Comparison of ENCODE assay signal across 27 cellular contexts in the genomic region with DNA sequence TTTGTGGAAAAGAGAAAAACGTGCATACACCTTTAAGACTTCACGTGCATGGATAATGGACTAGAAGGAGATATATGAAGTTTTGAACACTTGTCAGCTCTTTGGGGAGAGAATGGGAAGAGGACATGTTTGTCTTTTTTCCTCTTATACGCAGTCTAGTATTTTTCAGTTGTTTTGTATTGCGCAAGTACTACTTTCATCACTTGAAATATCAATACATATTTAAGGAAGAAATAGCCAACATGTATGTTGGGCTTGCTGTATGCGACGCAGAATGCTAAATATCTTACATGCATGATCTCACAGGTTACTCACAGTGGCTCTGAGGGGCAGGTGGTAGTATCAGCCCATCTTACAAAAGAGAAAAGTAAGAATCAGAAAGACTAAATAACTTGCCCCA.
A peak's percentile ranks its signal among the peaks of the same experiment; 100 is the strongest.
DNase-seq lines count a peak whose midpoint lies in the region; ATAC-seq and TF ChIP-seq lines count a peak whose summit lies in the region.
"Had no signal": no experiment of that assay in that cellular context is flagged by ENCODE, and none has a peak within 500 bp of the region (broad histone marks: within the 10 kb centered on the region; RNA-seq: fewer than 3 reads in every experiment).

No MANE protein-coding gene starts in this region.

- peak overlapping the region; percentile 69 for H3K4me3 ChIP-seq in OCI-LY1 (ENCODE audit: low read depth, low read length, poor library complexity, severe bottlenecking)
- peak overlapping the region in 1 of 3 donors; percentile 38 for H3K4me3 ChIP-seq in skeletal muscle tissue (ENCODE audit: low read length in 3 of 3)
- H3K4me3 ChIP-seq: ascending aorta, dorsolateral prefrontal cortex, HAP-1, right atrium auricular region had no signal

- TF ChIP-seq CTCF in OCI-LY1 (IDR thresholded peaks at IDR 0.05; ENCODE audit: low read length) (no peak), chondrocyte (IDR thresholded peaks at IDR 0.05) (no peak), HFFc6 (IDR thresholded peaks at IDR 0.05) (no peak)

- peak overlapping the region; percentile 99 for H3K27ac ChIP-seq in OCI-LY1 (ENCODE audit: low read depth, low read length, poor library complexity, severe bottlenecking)
- H3K27ac ChIP-seq in skeletal muscle tissue (ENCODE audit: low read depth, low read length): peak overlapping the region; percentile 93
- H3K27ac ChIP-seq: ascending aorta, dorsolateral prefrontal cortex had no signal

- H3K9me3 ChIP-seq in OCI-LY1 (ENCODE audit: low read length): no peaks in the 10 kb centered on the region
- no peaks in the 10 kb centered on the region for H3K9me3 ChIP-seq in skeletal muscle tissue (ENCODE audit: control insufficient read depth in 3 of 3, low read length in 3 of 3)
- H3K9me3 ChIP-seq: ascending aorta, HAP-1, right atrium auricular region had no signal

- H3K9ac ChIP-seq in OCI-LY1 (ENCODE audit: low read length): peak overlapping the region; percentile 94
- H3K9ac ChIP-seq in skeletal muscle tissue (ENCODE audit: low read depth in 1 of 3, low read length in 3 of 3): peak overlapping the region; percentile 14 to 69 (median 52)

- H3K4me1 Mint-ChIP-seq in chondrocyte (ENCODE audit: low read depth): peaks cover 41% of the 10 kb centered on the region
- peaks cover 67% of the 10 kb centered on the region for H3K4me1 Mint-ChIP-seq in HFFc6 (ENCODE audit: low read depth)

- ATAC-seq in GM18909 (IDR thresholded peaks at IDR 0.05; ENCODE audit: poor library complexity, unreplicated experiment): no peak
- ATAC-seq: activated CD4-positive, alpha-beta T cell treated with anti-CD3 and anti-CD28 coated beads for 36 hours had no signal

- H3F3A ChIP-seq in OCI-LY1 (ENCODE audit: insufficient read depth, low read length): peaks cover 17% of the 10 kb centered on the region; the same call in 1 of the 2 replicates

- H3K27me3 Mint-ChIP-seq in chondrocyte (ENCODE audit: low read depth) (no peaks in the 10 kb centered on the region), HFFc6 (ENCODE audit: insufficient read depth) (no peaks in the 10 kb centered on the region; the same call in 1 of the 2 replicates)
- H3K27me3 Mint-ChIP-seq: activated CD4-positive, alpha-beta T cell treated with anti-CD3 and anti-CD28 coated beads for 36 hours; naive B cell had no signal

- no peaks in the 10 kb centered on the region for H3K9me2 ChIP-seq in OCI-LY1 (ENCODE audit: low read depth, low read length)

- H3K4me3 Mint-ChIP-seq in chondrocyte (ENCODE audit: unreplicated experiment) (no peak overlapping the region), HFFc6 (no peak overlapping the region)
- H3K4me3 Mint-ChIP-seq: activated CD4-positive, alpha-beta T cell treated with anti-CD3 and anti-CD28 coated beads for 36 hours; CD14-positive monocyte had no signal

- H3K4me1 ChIP-seq in OCI-LY1 (ENCODE audit: insufficient read depth, low read length, severe bottlenecking) (peaks cover 82% of the 10 kb centered on the region), skeletal muscle tissue (ENCODE audit: control insufficient read depth in 3 of 3, insufficient read depth in 3 of 3, low read length in 3 of 3) (peaks cover 51 to 55% (median 52%) of the 10 kb centered on the region in 3 donors)
- H3K4me1 ChIP-seq: HAP-1 had no signal

- H3K36me3 ChIP-seq in OCI-LY1 (ENCODE audit: insufficient read depth, low read length): no peaks in the 10 kb centered on the region
- H3K36me3 ChIP-seq in skeletal muscle tissue (ENCODE audit: control insufficient read depth in 3 of 3, insufficient read depth in 3 of 3, low read length in 3 of 3): no peaks in the 10 kb centered on the region
- H3K36me3 ChIP-seq: ascending aorta, HAP-1, right atrium auricular region had no signal

- no peaks in the 10 kb centered on the region for H3K27me3 ChIP-seq in OCI-LY1 (ENCODE audit: insufficient read depth, low read length)
- H3K27me3 ChIP-seq in skeletal muscle tissue (ENCODE audit: control insufficient read depth in 3 of 3, insufficient read depth in 3 of 3, low read length in 3 of 3): no peaks in the 10 kb centered on the region
- H3K27me3 ChIP-seq: ascending aorta, right atrium auricular region had no signal

- H3K4me2 ChIP-seq in OCI-LY1 (ENCODE audit: low read length): peak overlapping the region; percentile 81

- H3K36me3 Mint-ChIP-seq in chondrocyte (ENCODE audit: low read depth): no peaks in the 10 kb centered on the region
- no peaks in the 10 kb centered on the region for H3K36me3 Mint-ChIP-seq in HFFc6 (ENCODE audit: low read depth)
- H3K36me3 Mint-ChIP-seq: CD14-positive monocyte, naive B cell had no signal

- DNase-seq in NCI-H510A treated with DMSO at 0.1 percent for 48 hours (lab: John Stamatoyannopoulos, UW) (peak; percentile 59), NCI-H510A (lab: John Stamatoyannopoulos, UW) (no peak), chondrocyte (ENCODE audit: low spot score) (no peak), HFFc6 (no peak)
- no peak for DNase-seq in stimulated activated naive CD4-positive, alpha-beta T cell treated with Interleukin-2 at 50 U/mL for 16 hours (lab: John Stamatoyannopoulos, UW)
- DNase-seq: ACHN; activated CD4-positive, alpha-beta T cell treated with anti-CD3 and anti-CD28 coated beads for 36 hours; activated CD8-positive, alpha-beta memory T cell treated with anti-CD3 and anti-CD28 coated beads for 24 hours; activated naive CD4-positive, alpha-beta T cell treated with anti-CD3 and anti-CD28 coated beads, Interleukin-2, amount 50 U/mL, for 16 hours; activated T-cell treated with anti-CD3 and anti-CD28 coated beads, Interleukin-2, amount 50 U/mL, for 48 hours; central memory CD4-positive, alpha-beta T cell; dorsolateral prefrontal cortex; head of caudate nucleus; mesendoderm; naive B cell; NCI-H1417 treated with DMSO at 0.1 percent for 48 hours; NCI-H2171; NCI-H69; stimulated activated CD4-positive, alpha-beta T cell treated with anti-CD3 and anti-CD28 coated beads, Interleukin-15, amount 100 ng/mL, for 24 hours; T-helper 1 cell had no signal

- no peak overlapping the region for H2AFZ ChIP-seq in OCI-LY1 (ENCODE audit: low read length)

- no peaks in the 10 kb centered on the region; the same call in 1 of the 2 replicates for H3K79me2 ChIP-seq in OCI-LY1 (ENCODE audit: insufficient read depth, low read length)

- H3K9me3 Mint-ChIP-seq in chondrocyte (ENCODE audit: low read depth): peaks cover 3% of the 10 kb centered on the region
- H3K9me3 Mint-ChIP-seq in HFFc6: no peaks in the 10 kb centered on the region
- H3K9me3 Mint-ChIP-seq: naive B cell had no signal

- no peaks in the 10 kb centered on the region for H4K20me1 ChIP-seq in OCI-LY1 (ENCODE audit: insufficient read depth, low read length)

- peak overlapping the region; percentile 58 for H3K27ac Mint-ChIP-seq in chondrocyte (ENCODE audit: unreplicated experiment)
- H3K27ac Mint-ChIP-seq in HFFc6: no peak overlapping the region; the same call in 1 of the 2 replicates
- H3K27ac Mint-ChIP-seq: activated CD4-positive, alpha-beta T cell treated with anti-CD3 and anti-CD28 coated beads for 36 hours; CD14-positive monocyte had no signal
